In genomic region chr5:139513852-139514485, GRCh38 we compare ENCODE assay signal across 12 cellular contexts. TPM values are rescaled to one million over a fixed set of nuclear protein-coding genes. Genes with fewer than 3 reads are reported as not detected.
DNase-seq lines count a peak whose midpoint lies in the region; ATAC-seq and TF ChIP-seq lines count a peak whose summit lies in the region.
"Had no signal": no experiment of that assay in that cellular context is flagged by ENCODE, and none has a peak within 500 bp of the region (broad histone marks: within the 10 kb centered on the region; RNA-seq: fewer than 3 reads in every experiment).

No MANE protein-coding gene starts in this region.

- H2AK5ac ChIP-seq in neuronal stem cell (ENCODE audit: low read depth, low read length), result no peak overlapping the region

- H4K8ac ChIP-seq in neuronal stem cell (ENCODE audit: low read depth, low read length), result no peak overlapping the region

- no peak overlapping the region for H2BK120ac ChIP-seq in neuronal stem cell (ENCODE audit: low read depth, low read length)

- no peak overlapping the region for H3K23ac ChIP-seq in neuronal stem cell (ENCODE audit: low read depth, low read length, poor library complexity)

- no peak overlapping the region for H3K4me2 ChIP-seq in neuronal stem cell (ENCODE audit: insufficient read depth, low read length, poor library complexity, severe bottlenecking)

- no CpG with 5 or more reads among the region's 6 CpGs for WGBS in neuronal stem cell (ENCODE audit: extremely low coverage in 2 of 2, insufficient read length in 2 of 2, insufficient replicate concordance in 1 of 2), 2 donors

- H3K9me3 ChIP-seq in neuronal stem cell (replicated peaks in 1 of 2; ENCODE audit: control insufficient read depth in 2 of 2, insufficient read depth in 1 of 2, low read depth in 1 of 2, low read length in 2 of 2) (no peaks in the 10 kb centered on the region), uterus (no peaks in the 10 kb centered on the region)
- H3K9me3 ChIP-seq: suprapubic skin had no signal

- H2BK15ac ChIP-seq in neuronal stem cell (ENCODE audit: low read length), result no peak overlapping the region

- H3K9ac ChIP-seq in neuronal stem cell (ENCODE audit: low read depth, low read length, poor library complexity), result no peak overlapping the region

- TF ChIP-seq POLR2A in uterus (IDR thresholded peaks at IDR 0.05), result no peak

- no peaks in the 10 kb centered on the region for H3K36me3 ChIP-seq in neuronal stem cell (replicated peaks in 1 of 2; ENCODE audit: control insufficient read depth in 2 of 2, insufficient read depth in 2 of 2, low read length in 2 of 2)
- no peaks in the 10 kb centered on the region for H3K36me3 ChIP-seq in uterus
- H3K36me3 ChIP-seq: suprapubic skin had no signal

- no peaks in the 10 kb centered on the region for H3K79me1 ChIP-seq in neuronal stem cell (ENCODE audit: low read depth, low read length)

- H3K27me3 ChIP-seq in neuronal stem cell (ENCODE audit: control insufficient read depth in 3 of 3, insufficient read depth in 3 of 3, low read depth in 1 of 3, low read length in 3 of 3), result peaks cover 0 to 2% (median 0%) of the 10 kb centered on the region in 3 experiments
- H3K27me3 ChIP-seq in uterus, result no peaks in the 10 kb centered on the region
- H3K27me3 ChIP-seq: suprapubic skin had no signal

- DNase-seq in T-helper 1 cell (no peak), neuronal stem cell (ENCODE audit: low spot score) (no peak), SHP77 treated with DMSO at 0.1 percent for 48 hours (lab: John Stamatoyannopoulos, UW) (no peak), uterus (no peak), CD1c-positive myeloid dendritic cell (ENCODE audit: extremely low spot score) (no peak)
- no peak for DNase-seq in activated T-helper 2 cell treated with anti-CD3 and anti-CD28 coated beads, Interferon-gamma antibody, Interleukin-2, Interleukin-4, amounts not matched to agents 10 μg/mL and 5 μg/mL and 100 μg/mL, durations not matched to agents 14 hours and 24 hours and 36 hours (ENCODE audit: low spot score)

- no peak overlapping the region for H4K91ac ChIP-seq in neuronal stem cell (ENCODE audit: low read depth, low read length, poor library complexity)

- H3K14ac ChIP-seq in neuronal stem cell (ENCODE audit: low read length), result no peak overlapping the region

- H3K36me3 Mint-ChIP-seq in T-helper 1 cell treated with Interleukin-12 subunit alpha and Interleukin-12 subunit beta and Interleukin-4 antibody, amounts not matched to agents 30 μg/mL and 1 μg/mL, for 36 hours (ENCODE audit: low read depth), result peaks cover 4% of the 10 kb centered on the region
- H3K36me3 Mint-ChIP-seq in activated T-helper 2 cell treated with anti-CD3 and anti-CD28 coated beads, Interferon-gamma antibody, Interleukin-2, Interleukin-4, amounts not matched to agents 10 μg/mL and 5 μg/mL and 100 μg/mL, durations not matched to agents 14 hours and 24 hours and 36 hours (ENCODE audit: low read depth), result peaks cover 5% of the 10 kb centered on the region

- no peak overlapping the region for H3K4me3 Mint-ChIP-seq in T-helper 1 cell treated with Interleukin-12 subunit alpha and Interleukin-12 subunit beta and Interleukin-4 antibody, amounts not matched to agents 30 μg/mL and 1 μg/mL, for 36 hours
- no peak overlapping the region for H3K4me3 Mint-ChIP-seq in activated T-helper 2 cell treated with anti-CD3 and anti-CD28 coated beads, Interferon-gamma antibody, Interleukin-2, Interleukin-4, amounts not matched to agents 10 μg/mL and 5 μg/mL and 100 μg/mL, durations not matched to agents 14 hours and 24 hours and 36 hours (ENCODE audit: low read depth)
- H3K4me3 Mint-ChIP-seq: activated B cell treated with CpG ODN at 0.5 μM for 24 hours had no signal

- H3K27me3 Mint-ChIP-seq in T-helper 1 cell treated with Interleukin-12 subunit alpha and Interleukin-12 subunit beta and Interleukin-4 antibody, amounts not matched to agents 30 μg/mL and 1 μg/mL, for 36 hours (ENCODE audit: low read depth), result no peaks in the 10 kb centered on the region
- H3K27me3 Mint-ChIP-seq in activated T-helper 2 cell treated with anti-CD3 and anti-CD28 coated beads, Interferon-gamma antibody, Interleukin-2, Interleukin-4, amounts not matched to agents 10 μg/mL and 5 μg/mL and 100 μg/mL, durations not matched to agents 14 hours and 24 hours and 36 hours (ENCODE audit: low read depth), result no peaks in the 10 kb centered on the region
- H3K27me3 Mint-ChIP-seq: activated B cell treated with CpG ODN at 0.5 μM for 24 hours had no signal

- peak overlapping the region; percentile 20 for H3K27ac Mint-ChIP-seq in T-helper 1 cell treated with Interleukin-12 subunit alpha and Interleukin-12 subunit beta and Interleukin-4 antibody, amounts not matched to agents 30 μg/mL and 1 μg/mL, for 36 hours
- peak overlapping the region; percentile 24 for H3K27ac Mint-ChIP-seq in activated T-helper 2 cell treated with anti-CD3 and anti-CD28 coated beads, Interferon-gamma antibody, Interleukin-2, Interleukin-4, amounts not matched to agents 10 μg/mL and 5 μg/mL and 100 μg/mL, durations not matched to agents 14 hours and 24 hours and 36 hours
- H3K27ac Mint-ChIP-seq: activated B cell treated with CpG ODN at 0.5 μM for 24 hours had no signal

- peaks cover 3 to 7% of the 10 kb centered on the region in 2 donors for H3K4me1 ChIP-seq in neuronal stem cell (ENCODE audit: control insufficient read depth in 2 of 2, insufficient read depth in 1 of 2, low read depth in 1 of 2, low read length in 2 of 2)
- no peaks in the 10 kb centered on the region for H3K4me1 ChIP-seq in uterus

- ATAC-seq in HG03045 (IDR thresholded peaks at IDR 0.05; ENCODE audit: unreplicated experiment), result peak; percentile 10

- H3K9me3 Mint-ChIP-seq in T-helper 1 cell treated with Interleukin-12 subunit alpha and Interleukin-12 subunit beta and Interleukin-4 antibody, amounts not matched to agents 30 μg/mL and 1 μg/mL, for 36 hours, result peaks cover 3% of the 10 kb centered on the region
- peaks cover 5% of the 10 kb centered on the region for H3K9me3 Mint-ChIP-seq in activated T-helper 2 cell treated with anti-CD3 and anti-CD28 coated beads, Interferon-gamma antibody, Interleukin-2, Interleukin-4, amounts not matched to agents 10 μg/mL and 5 μg/mL and 100 μg/mL, durations not matched to agents 14 hours and 24 hours and 36 hours
- H3K9me3 Mint-ChIP-seq: activated B cell treated with CpG ODN at 0.5 μM for 24 hours had no signal

- H3K27ac ChIP-seq in neuronal stem cell (replicated peaks; ENCODE audit: low read length), result no peak overlapping the region
- H3K27ac ChIP-seq in uterus, result no peak overlapping the region
- H3K27ac ChIP-seq: suprapubic skin had no signal

- TF ChIP-seq CTCF in uterus (IDR thresholded peaks at IDR 0.05), result no peak

- H3K4me3 ChIP-seq in neuronal stem cell (ENCODE audit: low read length in 2 of 2), result peak overlapping the region in 1 of 2 donors; percentile 5
- no peak overlapping the region for H3K4me3 ChIP-seq in uterus
- H3K4me3 ChIP-seq: suprapubic skin had no signal

- H2BK12ac ChIP-seq in neuronal stem cell (ENCODE audit: low read length), result no peak overlapping the region

- H2AFZ ChIP-seq in neuronal stem cell (ENCODE audit: low read length), result peak overlapping the region; percentile 53

- H3K4me1 Mint-ChIP-seq in T-helper 1 cell treated with Interleukin-12 subunit alpha and Interleukin-12 subunit beta and Interleukin-4 antibody, amounts not matched to agents 30 μg/mL and 1 μg/mL, for 36 hours (ENCODE audit: low read depth), result peaks cover 56% of the 10 kb centered on the region
- peaks cover 50% of the 10 kb centered on the region for H3K4me1 Mint-ChIP-seq in activated T-helper 2 cell treated with anti-CD3 and anti-CD28 coated beads, Interferon-gamma antibody, Interleukin-2, Interleukin-4, amounts not matched to agents 10 μg/mL and 5 μg/mL and 100 μg/mL, durations not matched to agents 14 hours and 24 hours and 36 hours (ENCODE audit: low read depth)

- intact Hi-C loops in activated T-helper 2 cell treated with anti-CD3 and anti-CD28 coated beads, Interferon-gamma antibody, Interleukin-2, Interleukin-4, amounts not matched to agents 10 μg/mL and 5 μg/mL and 100 μg/mL, durations not matched to agents 14 hours and 24 hours and 36 hours (cut with micrococcal nuclease), result loop anchor here (1.0 to 5.0 kb wide), 5 partner anchors 32 to 99 kb away; partner anchors contain the start of genes DNAJC18, SMIM33 and STING1
- intact Hi-C loops in uterus (cut with DNase I; ENCODE audit: low total_unique reads), result no loop called here

- H3K4ac ChIP-seq in neuronal stem cell (ENCODE audit: low read length), result no peak overlapping the region

- no peak overlapping the region for H3K18ac ChIP-seq in neuronal stem cell (ENCODE audit: low read length)

- H2BK5ac ChIP-seq in neuronal stem cell (ENCODE audit: low read length), result no peak overlapping the region

RNA-seq across cellular contexts. Expression of gene STING1, which starts 31.4 kb away (rescaled TPM):
- 167 and 169 TPM in 2 replicates for total RNA-seq in activated T-helper 2 cell treated with anti-CD3 and anti-CD28 coated beads, Interferon-gamma antibody, Interleukin-2, Interleukin-4, amounts not matched to agents 10 μg/mL and 5 μg/mL and 100 μg/mL, durations not matched to agents 14 hours and 24 hours and 36 hours
- 0.22 TPM for polyA plus RNA-seq in neuronal stem cell (2013, experiment 1 of 2)
- polyA plus RNA-seq in neuronal stem cell (2013, experiment 2 of 2), result 0.10 TPM
- total RNA-seq in uterus, result 10 to 100 TPM; 16.9 to 90.1 (median 48.5) TPM

RNA-seq across cellular contexts. Expression of gene SMIM33, which starts 43.2 kb away (rescaled TPM):
- total RNA-seq in activated T-helper 2 cell treated with anti-CD3 and anti-CD28 coated beads, Interferon-gamma antibody, Interleukin-2, Interleukin-4, amounts not matched to agents 10 μg/mL and 5 μg/mL and 100 μg/mL, durations not matched to agents 14 hours and 24 hours and 36 hours, result 0.23 and 0.25 TPM in 2 replicates
- not detected for polyA plus RNA-seq in neuronal stem cell (2013, experiment 1 of 2)
- polyA plus RNA-seq in neuronal stem cell (2013, experiment 2 of 2), result not detected
- not detected for total RNA-seq in uterus
- total RNA-seq: A172, activated B cell treated with CpG ODN at 0.5 μM for 24 hours, renal cortical epithelial cell, suprapubic skin had no signal

RNA-seq across cellular contexts. Expression of gene UBE2D2, which starts 47.2 kb away (rescaled TPM):
- 249 and 262 TPM in 2 replicates for total RNA-seq in activated T-helper 2 cell treated with anti-CD3 and anti-CD28 coated beads, Interferon-gamma antibody, Interleukin-2, Interleukin-4, amounts not matched to agents 10 μg/mL and 5 μg/mL and 100 μg/mL, durations not matched to agents 14 hours and 24 hours and 36 hours
- polyA plus RNA-seq in neuronal stem cell (2013, experiment 1 of 2), result 106 TPM
- 101 TPM for polyA plus RNA-seq in neuronal stem cell (2013, experiment 2 of 2)
- 100 to 1,000 TPM in 1 of 4 donors, 10 to 100 TPM in 3; 34.1 to 153 (median 76.3) TPM for total RNA-seq in uterus

RNA-seq across cellular contexts. Expression of gene ECSCR, which starts 51.4 kb away (rescaled TPM):
- 1.0 and 1.7 TPM in 2 replicates for total RNA-seq in activated T-helper 2 cell treated with anti-CD3 and anti-CD28 coated beads, Interferon-gamma antibody, Interleukin-2, Interleukin-4, amounts not matched to agents 10 μg/mL and 5 μg/mL and 100 μg/mL, durations not matched to agents 14 hours and 24 hours and 36 hours
- polyA plus RNA-seq in neuronal stem cell (2013, experiment 1 of 2), result 0.32 TPM
- polyA plus RNA-seq in neuronal stem cell (2013, experiment 2 of 2), result 0.21 TPM
- total RNA-seq in uterus, result 10 to 100 TPM; 19.2 to 68.9 (median 42.0) TPM
- total RNA-seq: activated B cell treated with CpG ODN at 0.5 μM for 24 hours had no signal
